Comparison of ENCODE assay signal across 15 cellular contexts in the genomic region with DNA sequence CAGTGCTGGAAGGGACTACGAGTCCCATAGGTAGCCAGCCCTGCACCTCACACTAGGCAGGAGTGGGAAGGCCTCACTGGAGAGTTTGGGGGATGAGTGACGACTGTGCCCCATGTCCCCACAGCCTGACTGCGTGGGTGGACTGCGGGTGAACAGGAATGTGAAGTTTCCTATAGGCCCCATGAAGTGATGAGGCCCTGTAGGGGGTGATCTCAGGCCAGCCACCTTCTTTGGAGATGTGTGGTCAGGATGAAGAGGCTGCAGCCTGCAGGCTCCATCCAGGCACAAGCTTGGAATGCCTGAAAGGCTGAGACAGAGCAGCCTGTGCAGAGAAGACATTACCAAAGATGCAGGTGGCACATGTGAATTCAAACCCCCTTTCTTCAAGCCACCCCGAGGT.
DNase-seq lines count a peak whose midpoint lies in the region; TF ChIP-seq lines count a peak whose summit lies in the region.
"Had no signal": no experiment of that assay in that cellular context is flagged by ENCODE, and none has a peak within 500 bp of the region (broad histone marks: within the 10 kb centered on the region; RNA-seq: fewer than 3 reads in every experiment).

No MANE protein-coding gene starts in this region.

- WGBS in smooth muscle cell (ENCODE audit: low lambda C conversion rate), result 54% methylated on average over 5 of the region's 5 CpGs

- TF ChIP-seq CTCF in GM10248 (IDR thresholded peaks at IDR 0.05; ENCODE audit: control extremely low read depth, extremely low read depth, low read depth, missing control alignments), result no peak
- no peak for TF ChIP-seq CTCF in smooth muscle cell (IDR thresholded peaks at IDR 0.05; ENCODE audit: borderline replicate concordance, insufficient read depth, poor library complexity, severe bottlenecking)

- H3K36me3 ChIP-seq in smooth muscle cell (ENCODE audit: low read depth), result no peaks in the 10 kb centered on the region
- H3K36me3 ChIP-seq: SJSA1 had no signal

- H3F3A ChIP-seq in smooth muscle cell (ENCODE audit: low read depth), result peaks cover 4% of the 10 kb centered on the region

- no peak overlapping the region for H3K4me3 ChIP-seq in smooth muscle cell
- H3K4me3 ChIP-seq: SJSA1 had no signal

- POLR2A ChIA-PET in GM10248 (lab: Yijun Ruan, JAX), result no interaction called here

- no peak overlapping the region for H2AFZ ChIP-seq in smooth muscle cell (ENCODE audit: low read depth)

- peaks cover 7% of the 10 kb centered on the region for H3K4me1 ChIP-seq in smooth muscle cell (ENCODE audit: low read depth)
- H3K4me1 ChIP-seq: SJSA1 had no signal

- peak overlapping the region; percentile 17 for H3K4me2 ChIP-seq in smooth muscle cell

- DNase-seq in GM10248 (ENCODE audit: extremely low spot score) (peak; percentile 2), SW480 (ENCODE audit: low spot score) (peak; percentile 44), islet precursor cell (peak; percentile 59), smooth muscle cell (lab: John Stamatoyannopoulos, UW; ENCODE audit: unreplicated experiment) (no peak), amniotic stem cell (lab: John Stamatoyannopoulos, UW) (no peak), retina (no peak), NCI-H526 (lab: John Stamatoyannopoulos, UW) (no peak)
- no peak for DNase-seq in activated T-cell treated with anti-CD3 and anti-CD28 coated beads, Interleukin-2, amount 50 U/mL, for 1 hour
- DNase-seq: C1 segment of cervical spinal cord, GF-D8, NCI-H1105 treated with DMSO at 0.1 percent for 48 hours, NCI-H187 treated with DMSO at 0.1 percent for 48 hours, NCI-H446, PC-3 had no signal

- H4K20me1 ChIP-seq in smooth muscle cell (ENCODE audit: low read depth), result no peaks in the 10 kb centered on the region

- H3K9me3 ChIP-seq in smooth muscle cell (replicated peaks; ENCODE audit: low read depth), result no peaks in the 10 kb centered on the region
- H3K9me3 ChIP-seq: SJSA1 had no signal

- CTCF ChIA-PET in GM10248 (lab: Yijun Ruan, JAX), result no interaction called here

- H3K79me2 ChIP-seq in smooth muscle cell (ENCODE audit: low read depth), result no peaks in the 10 kb centered on the region

- H3K27me3 ChIP-seq in smooth muscle cell (ENCODE audit: low read depth), result no peaks in the 10 kb centered on the region
- H3K27me3 ChIP-seq: SJSA1 had no signal

- no peak overlapping the region for H3K9ac ChIP-seq in smooth muscle cell (ENCODE audit: low read depth)

- no peak overlapping the region for H3K27ac ChIP-seq in smooth muscle cell (ENCODE audit: low read depth)
- H3K27ac ChIP-seq: SJSA1 had no signal

Comparison
In these comparisons a context has a peak if more than half of its experiments do, and no peak if none do; other contexts are left out.
1. DNase-seq: peak in GM10248 (single experiment), SW480 (single experiment) and islet precursor cell (single experiment); none in smooth muscle cell (single experiment), amniotic stem cell (single experiment), activated T-cell treated with anti-CD3 and anti-CD28 coated beads, Interleukin-2, amount 50 U/mL, for 1 hour (single experiment), retina (single experiment) and NCI-H526 (0 of 2).